ENCODE assay signal across 11 cellular contexts in the genomic region with DNA sequence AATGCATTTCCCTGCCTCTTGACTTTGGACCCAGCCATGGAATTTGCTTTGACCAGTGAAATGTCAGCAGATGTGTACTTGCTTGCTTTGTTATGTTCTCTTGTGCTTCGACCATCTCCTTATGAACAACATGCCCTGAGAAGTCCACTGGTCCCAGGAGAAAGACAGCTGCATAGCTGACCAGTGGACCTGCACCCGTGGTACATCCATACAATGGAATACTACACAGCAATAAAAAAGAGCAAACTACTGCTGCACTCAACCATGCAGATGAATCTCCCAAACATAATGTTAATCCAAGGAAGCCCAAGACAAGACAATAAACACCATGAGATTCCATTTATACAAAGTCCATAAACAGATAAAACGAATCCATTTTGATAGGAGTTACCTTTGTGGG. TPM values are rescaled to one million over a fixed set of nuclear protein-coding genes. Genes with fewer than 3 reads are reported as not detected.
"Had no signal": no experiment of that assay in that cellular context is flagged by ENCODE, and none has a peak within 500 bp of the region (broad histone marks: within the 10 kb centered on the region; RNA-seq: fewer than 3 reads in every experiment).

No MANE protein-coding gene starts in this region.

- ATAC-seq: HepG2 had no signal

- H3K4me3 ChIP-seq: GM23248 had no signal

- H3K9ac ChIP-seq: GM23248 had no signal

- H3K27ac ChIP-seq: GM23248, HL-60 had no signal

- H2AFZ ChIP-seq: GM23248 had no signal

- FAIRE-seq: H54, HepG2 had no signal

- DNase-seq: GM23248, GOT3, H9, HCEC 1CT, HFFc6, KBM-7 had no signal

RNA-seq across cellular contexts. Expression of gene MARCHF11, which starts 30.0 kb away (rescaled TPM):
- total RNA-seq: GM23248, HepG2, HFFc6, HT1080 had no signal
- polyA plus RNA-seq: GM23248, HepG2, IgD-negative memory B cell had no signal
